Comparison of ENCODE assay signal across 9 cellular contexts in genomic region chr6:106181664-106182418, GRCh38.
DNase-seq lines count a peak whose midpoint lies in the region; ATAC-seq, FAIRE-seq and TF ChIP-seq lines count a peak whose summit lies in the region.
"Had no signal": no experiment of that assay in that cellular context is flagged by ENCODE, and none has a peak within 500 bp of the region (broad histone marks: within the 10 kb centered on the region; RNA-seq: fewer than 3 reads in every experiment).

No MANE protein-coding gene starts in this region.

- peak overlapping the region; percentile 13 for H3K27ac ChIP-seq in keratinocyte (ENCODE audit: control insufficient read depth, insufficient read depth, low read length)
- H3K27ac ChIP-seq: left ventricle myocardium inferior had no signal

- H3K4me3 ChIP-seq in keratinocyte (ENCODE audit: control insufficient read depth in 2 of 3, extremely low read depth in 1 of 3, insufficient read depth in 2 of 3, low read depth in 1 of 3, low read length in 3 of 3), result no peak overlapping the region
- H3K4me3 ChIP-seq: left ventricle myocardium inferior had no signal

- no peak for TF ChIP-seq CTCF in keratinocyte (optimal IDR thresholded peaks at IDR 0.05 in 1 of 3, IDR thresholded peaks at IDR 0.05 in 1 of 3, conservative IDR thresholded peaks at IDR 0.05 in 1 of 3; ENCODE audit: extremely low read depth in 1 of 3, insufficient read depth in 2 of 3, low read length in 3 of 3)

- ATAC-seq in GM18511 (IDR thresholded peaks at IDR 0.05; ENCODE audit: unreplicated experiment) (peak; percentile 62), HG02763 (IDR thresholded peaks at IDR 0.05; ENCODE audit: unreplicated experiment) (peak; percentile 35)

- H3K9me3 ChIP-seq in keratinocyte (ENCODE audit: control insufficient read depth, low read depth, low read length), result no peaks in the 10 kb centered on the region
- H3K9me3 ChIP-seq: left ventricle myocardium inferior had no signal

- H3K36me3 ChIP-seq in keratinocyte (ENCODE audit: control insufficient read depth in 2 of 2, extremely low read depth in 1 of 2, insufficient read depth in 2 of 2, low read length in 2 of 2), result peaks cover 3 to 5% of the 10 kb centered on the region in 2 experiments

- dilution Hi-C loops in keratinocyte (cut with MboI; ENCODE audit: extremely low pct_ligation_motif_present, low sequenced_read_pairs), result no loop called here

- H3K4me2 ChIP-seq in keratinocyte (ENCODE audit: control insufficient read depth, extremely low read depth, insufficient read depth, low read depth, low read length), result peak overlapping the region; percentile 29

- H3K9ac ChIP-seq in keratinocyte (ENCODE audit: control insufficient read depth, extremely low read depth, insufficient read depth, low read length), result no peak overlapping the region

- FAIRE-seq in keratinocyte (lab: Jason Lieb, UNC), result peak; percentile 92

- H3K79me2 ChIP-seq in keratinocyte (ENCODE audit: control insufficient read depth, insufficient read depth, low read length), result no peaks in the 10 kb centered on the region

- peaks cover 16% of the 10 kb centered on the region for H3K4me1 ChIP-seq in keratinocyte (ENCODE audit: control insufficient read depth, extremely low read depth, insufficient read depth, low read length)
- H3K4me1 ChIP-seq: left ventricle myocardium inferior had no signal

- no peaks in the 10 kb centered on the region for H3K27me3 ChIP-seq in keratinocyte (ENCODE audit: control insufficient read depth, extremely low read depth, insufficient read depth, low read length)

- no peak overlapping the region for H2AFZ ChIP-seq in keratinocyte (ENCODE audit: control insufficient read depth, low read length)

- peak; percentile 87 for DNase-seq in RPMI7951 (ENCODE audit: low read depth)
- peak; percentile 49 for DNase-seq in keratinocyte (ENCODE audit: low read depth, low spot score)
- DNase-seq in NCI-H2107 treated with DMSO at 0.1 percent for 48 hours (lab: John Stamatoyannopoulos, UW; ENCODE audit: unreplicated experiment), result no peak
- no peak for DNase-seq in activated gamma-delta T cell (lab: John Stamatoyannopoulos, UW)
- no peak for DNase-seq in effector CD8-positive, alpha-beta T cell (lab: John Stamatoyannopoulos, UW)
- no peak for DNase-seq in NCI-H82 (lab: John Stamatoyannopoulos, UW)
- DNase-seq: left ventricle myocardium inferior had no signal

- no peaks in the 10 kb centered on the region for H4K20me1 ChIP-seq in keratinocyte (ENCODE audit: control insufficient read depth, extremely low read depth, insufficient read depth, low read length)

- no peaks in the 10 kb centered on the region for H3K9me1 ChIP-seq in keratinocyte (ENCODE audit: control insufficient read depth, extremely low read depth, insufficient read depth, low read length)

Comparison
In these comparisons a context has a peak if more than half of its experiments do, and no peak if none do; other contexts are left out.
1. DNase-seq: peak in RPMI7951 (single experiment) and keratinocyte (single experiment); none in NCI-H2107 treated with DMSO at 0.1 percent for 48 hours (single experiment), activated gamma-delta T cell (single experiment), effector CD8-positive, alpha-beta T cell (single experiment) and NCI-H82 (single experiment).